ENCODE assay signal across 14 cellular contexts in the genomic region with DNA sequence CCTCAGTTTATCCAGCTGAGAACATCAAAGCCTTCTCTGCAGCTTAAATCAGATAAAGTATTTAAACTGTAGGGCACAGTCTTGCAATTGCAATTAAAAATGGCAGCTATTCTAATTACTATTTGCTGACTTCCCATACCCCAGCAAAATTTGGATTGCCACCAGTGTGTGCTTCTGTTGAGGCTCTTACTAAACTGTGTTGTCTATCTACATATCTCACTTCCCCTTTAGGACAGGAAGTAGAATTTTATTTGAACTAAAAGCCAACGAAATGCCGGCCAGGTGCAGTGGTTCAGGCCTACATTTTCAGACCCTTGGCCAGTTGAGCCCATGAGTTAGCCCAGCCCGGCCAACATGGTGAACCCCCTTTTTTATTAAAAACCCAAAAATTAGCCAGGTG. TPM values are rescaled to one million over a fixed set of nuclear protein-coding genes. Genes with fewer than 3 reads are reported as not detected.
DNase-seq lines count a peak whose midpoint lies in the region; ATAC-seq, FAIRE-seq and TF ChIP-seq lines count a peak whose summit lies in the region.
"Had no signal": no experiment of that assay in that cellular context is flagged by ENCODE, and none has a peak within 500 bp of the region (broad histone marks: within the 10 kb centered on the region; RNA-seq: fewer than 3 reads in every experiment).

No MANE protein-coding gene starts in this region.

- H3K9me3 ChIP-seq in CD8-positive, alpha-beta memory T cell (ENCODE audit: low read length): no peaks in the 10 kb centered on the region
- H3K9me3 ChIP-seq in HepG2 (ENCODE audit: low read length): no peaks in the 10 kb centered on the region

- no peak for TF ChIP-seq RAD21 in HepG2 (CRISPR knock-in tag; IDR thresholded peaks at IDR 0.05)

- peaks cover 4% of the 10 kb centered on the region for H3K27me3 ChIP-seq in CD8-positive, alpha-beta memory T cell (ENCODE audit: insufficient read depth, low read length, poor library complexity, severe bottlenecking)
- no peaks in the 10 kb centered on the region for H3K27me3 ChIP-seq in HepG2 (ENCODE audit: control insufficient read depth in 1 of 2, insufficient read depth in 2 of 2, low read length in 2 of 2)

- no peaks in the 10 kb centered on the region for H3K36me3 ChIP-seq in CD8-positive, alpha-beta memory T cell (ENCODE audit: insufficient read depth, low read length)
- H3K36me3 ChIP-seq in HepG2 (replicated peaks in 1 of 2; ENCODE audit: control insufficient read depth in 1 of 2, insufficient read depth in 2 of 2, low read length in 2 of 2): no peaks in the 10 kb centered on the region

- intact Hi-C loops in HepG2 (cut with micrococcal nuclease; ENCODE audit: unreplicated experiment): no loop called here

- no peak overlapping the region for H3K9ac ChIP-seq in HepG2 (ENCODE audit: insufficient read depth, low read depth, low read length)

- peaks cover 6 to 13% of the 10 kb centered on the region in 2 donors for H3K27me3 Mint-ChIP-seq in CD8-positive, alpha-beta memory T cell

- H3K4me1 ChIP-seq in CD8-positive, alpha-beta memory T cell (ENCODE audit: insufficient read depth, low read length): no peaks in the 10 kb centered on the region
- H3K4me1 ChIP-seq in HepG2 (ENCODE audit: insufficient read depth, low read length): peaks cover 73% of the 10 kb centered on the region

- CTCF ChIA-PET in CD8-positive, alpha-beta memory T cell (lab: Charles Lee): no interaction called here
- CTCF ChIA-PET in HepG2 (lab: Yijun Ruan, JAX; ENCODE audit: low intra/inter-chr PET ratio, low total read pairs): no interaction called here

- no TSS peak for BruUV-seq in HepG2 (replicated peaks; lab: Mats Ljungman, UMichigan)

- H3K4me3 ChIP-seq in CD8-positive, alpha-beta memory T cell (ENCODE audit: low read length): no peak overlapping the region
- no peak overlapping the region for H3K4me3 ChIP-seq in HepG2 (replicated peaks in 1 of 3; ENCODE audit: insufficient read depth in 1 of 3, low read depth in 2 of 3, low read length in 3 of 3)
- H3K4me3 ChIP-seq: skin epidermis had no signal

- peaks cover 0 to 3% (median 0%) of the 10 kb centered on the region in 3 donors for H3K36me3 Mint-ChIP-seq in CD8-positive, alpha-beta memory T cell

- FAIRE-seq in HepG2 (lab: Jason Lieb, UNC): no peak
- FAIRE-seq: colon had no signal

- POLR2A ChIA-PET in CD8-positive, alpha-beta memory T cell (lab: Charles Lee): no interaction called here
- POLR2A ChIA-PET in HepG2 (lab: Yijun Ruan, JAX): interaction anchor here (1.1 kb wide), 1 partner anchor 7 kb away, joined by 3 read pairs; no protein-coding TSS in a partner anchor

- H2AFZ ChIP-seq in HepG2 (ENCODE audit: low read length): no peak overlapping the region

- peak; percentile 65 for DNase-seq in GM13977 (ENCODE audit: low spot score)
- peak; percentile 55 for DNase-seq in NOMO-1 treated with DMSO at 0.1 percent for 48 hours (lab: John Stamatoyannopoulos, UW; ENCODE audit: unreplicated experiment)
- DNase-seq in NCI-H2196 treated with DMSO at 0.1 percent for 48 hours (lab: John Stamatoyannopoulos, UW; ENCODE audit: unreplicated experiment): no peak
- DNase-seq in activated CD4-positive, alpha-beta T cell treated with anti-CD3 and anti-CD28 coated beads, Interleukin-2, amount 50 U/mL, for 48 hours: no peak
- no peak for DNase-seq in CD8-positive, alpha-beta memory T cell
- DNase-seq in HepG2 (ENCODE audit: low spot score): no peak
- DNase-seq: NCI-H2029 treated with DMSO at 0.1 percent for 48 hours had no signal

- H3K79me2 ChIP-seq in HepG2 (ENCODE audit: insufficient read depth, low read length): peaks cover 2% of the 10 kb centered on the region

- no peak overlapping the region for H3K27ac ChIP-seq in CD8-positive, alpha-beta memory T cell (ENCODE audit: low read depth, low read length)
- H3K27ac ChIP-seq in HepG2 (ENCODE audit: extremely low read length, insufficient read depth, low read length): no peak overlapping the region
- H3K27ac ChIP-seq: skin epidermis had no signal

- TF ChIP-seq POLR2A in HepG2 (IDR thresholded peaks at IDR 0.05; ENCODE audit: insufficient read depth in 1 of 2, low read depth in 2 of 2, low read length in 2 of 2): no peak

- WGBS in HepG2 (ENCODE audit: low lambda C conversion rate): 93% methylated on average over 3 of the region's 3 CpGs

- peak; percentile 95 for ATAC-seq in GM19468 (IDR thresholded peaks at IDR 0.05; ENCODE audit: extremely low read depth, unreplicated experiment)
- ATAC-seq in HG03045 (IDR thresholded peaks at IDR 0.05; ENCODE audit: unreplicated experiment): peak; percentile 92
- ATAC-seq in HepG2: no peak
- ATAC-seq: SK-N-SH treated with all-trans-retinoic acid at 6 μM for 48 hours had no signal

- no peaks in the 10 kb centered on the region for H3K9me3 Mint-ChIP-seq in CD8-positive, alpha-beta memory T cell
- H3K9me3 Mint-ChIP-seq: stimulated activated naive CD8-positive, alpha-beta T cell treated with anti-CD3 and anti-CD28 coated beads, Interleukin-15, Interleukin-2, amounts not matched to agents 100 ng/mL and 50 ng/mL, for 24 hours had no signal

- in situ Hi-C loops in GM13977 (cut with MboI; ENCODE audit: low pct_unique_long_range_greater_than_20kb, low sequenced_read_pairs, unreplicated experiment) (no loop called here), HepG2 (cut with HindIII; ENCODE audit: extremely low pct_ligation_motif_present, low pct_unique_long_range_greater_than_20kb) (no loop called here)

- no peaks in the 10 kb centered on the region for H4K20me1 ChIP-seq in HepG2 (ENCODE audit: insufficient read depth, low read length)

- no peak for TF ChIP-seq EP300 in HepG2 (IDR thresholded peaks at IDR 0.05; ENCODE audit: low read depth in 2 of 2, low read length in 2 of 2)
- no peak for TF ChIP-seq EP300 in HepG2 (CRISPR knock-in tag; IDR thresholded peaks at IDR 0.05; ENCODE audit: borderline replicate concordance)

- no peak overlapping the region for H3K4me3 Mint-ChIP-seq in CD8-positive, alpha-beta memory T cell
- H3K4me3 Mint-ChIP-seq: stimulated activated naive CD8-positive, alpha-beta T cell treated with anti-CD3 and anti-CD28 coated beads, Interleukin-15, Interleukin-2, amounts not matched to agents 100 ng/mL and 50 ng/mL, for 24 hours had no signal

- H3K4me2 ChIP-seq in HepG2 (ENCODE audit: low read depth, low read length): no peak overlapping the region

- TF ChIP-seq CTCF in GM13977 (IDR thresholded peaks at IDR 0.05; ENCODE audit: extremely low read depth, insufficient read depth, missing control alignments): no peak
- TF ChIP-seq CTCF in HepG2 (CRISPR knock-in tag; IDR thresholded peaks at IDR 0.05): no peak

- no peak overlapping the region for H3K27ac Mint-ChIP-seq in CD8-positive, alpha-beta memory T cell
- H3K27ac Mint-ChIP-seq: stimulated activated naive CD8-positive, alpha-beta T cell treated with anti-CD3 and anti-CD28 coated beads, Interleukin-15, Interleukin-2, amounts not matched to agents 100 ng/mL and 50 ng/mL, for 24 hours had no signal

- H3K4me1 Mint-ChIP-seq in CD8-positive, alpha-beta memory T cell: no peaks in the 10 kb centered on the region

RNA-seq across cellular contexts. Expression of gene SAA4, which starts 7.1 kb away (rescaled TPM):
- total RNA-seq in CD8-positive, alpha-beta memory T cell: not detected
- not detected for polyA plus RNA-seq in CD8-positive, alpha-beta memory T cell
- total RNA-seq in HepG2 (2016; rRNA removed; fragmentation: Illumina TruSeq; extraction: Trizol): 147 and 253 TPM in 2 replicates
- 90.0 and 107 TPM in 2 replicates for total RNA-seq in HepG2 (2016; cell fraction: cytosol; rRNA removed; fragmentation: Illumina TruSeq; extraction: Trizol; ENCODE audit: low read depth)
- total RNA-seq in HepG2 (2016; cell fraction: insoluble cytoplasmic fraction; rRNA removed; fragmentation: Illumina TruSeq; extraction: Trizol): 157 and 250 TPM in 2 replicates
- 62.1 and 69.9 TPM in 2 replicates for total RNA-seq in HepG2 (2016; cell fraction: membrane; rRNA removed; fragmentation: Illumina TruSeq; extraction: Trizol)
- total RNA-seq in HepG2 (2016; cell fraction: nucleus; rRNA removed; fragmentation: Illumina TruSeq; extraction: Trizol): 167 and 186 TPM in 2 replicates
- 53.4 and 94.1 TPM in 2 replicates for polyA plus RNA-seq in HepG2 (2011; rRNA removed)
- 41.7 and 98.6 TPM in 2 replicates for polyA plus RNA-seq in HepG2 (2011; cell fraction: cytosol; rRNA removed)
- 8.8 and 21.7 TPM in 2 replicates for polyA plus RNA-seq in HepG2 (2011; cell fraction: nucleus; rRNA removed)
- polyA plus RNA-seq in HepG2 (2012): 41.7 and 58.1 TPM in 2 replicates
- polyA plus RNA-seq in HepG2 (2016; cell fraction: cytosol; fragmentation: Illumina TruSeq; extraction: Trizol; ENCODE audit: low read depth): 82.2 and 104 TPM in 2 replicates
- polyA plus RNA-seq in HepG2 (2016; cell fraction: insoluble cytoplasmic fraction; fragmentation: Illumina TruSeq; extraction: Trizol; ENCODE audit: low read depth): 137 and 146 TPM in 2 replicates
- 47.4 and 60.5 TPM in 2 replicates for polyA plus RNA-seq in HepG2 (2016; cell fraction: membrane; fragmentation: Illumina TruSeq; extraction: Trizol; ENCODE audit: low read depth)
- polyA plus RNA-seq in HepG2 (2016; cell fraction: nucleus; fragmentation: Illumina TruSeq; extraction: Trizol; ENCODE audit: insufficient read depth, low read depth): 257 and 294 TPM in 2 replicates
- 6.0 TPM in 1 of 2 replicates, not detected in the other for polyA minus RNA-seq in HepG2 (2011; rRNA and poly(A)+ RNA removed; ENCODE audit: low replicate concordance)
- polyA minus RNA-seq in HepG2 (2011; cell fraction: cytosol; rRNA and poly(A)+ RNA removed): 5.3 and 14.1 TPM in 2 replicates
- 6.8 and 11.6 TPM in 2 replicates for polyA minus RNA-seq in HepG2 (2011; cell fraction: nucleus; rRNA and poly(A)+ RNA removed)
- total RNA-seq: H4 had no signal

RNA-seq across cellular contexts. Expression of gene SAA2, which starts 19.0 kb away (rescaled TPM):
- total RNA-seq in CD8-positive, alpha-beta memory T cell: not detected
- not detected for polyA plus RNA-seq in CD8-positive, alpha-beta memory T cell
- total RNA-seq in HepG2 (2016; rRNA removed; fragmentation: Illumina TruSeq; extraction: Trizol): 0.27 TPM in 1 of 2 replicates, not detected in the other
- not detected in 2 replicates for total RNA-seq in HepG2 (2016; cell fraction: cytosol; rRNA removed; fragmentation: Illumina TruSeq; extraction: Trizol; ENCODE audit: low read depth)
- total RNA-seq in HepG2 (2016; cell fraction: insoluble cytoplasmic fraction; rRNA removed; fragmentation: Illumina TruSeq; extraction: Trizol): 0.17 TPM in 1 of 2 replicates, not detected in the other
- total RNA-seq in HepG2 (2016; cell fraction: membrane; rRNA removed; fragmentation: Illumina TruSeq; extraction: Trizol): not detected in 2 replicates
- total RNA-seq in HepG2 (2016; cell fraction: nucleus; rRNA removed; fragmentation: Illumina TruSeq; extraction: Trizol): not detected in 2 replicates
- polyA plus RNA-seq in HepG2 (2011; rRNA removed): 0.12 TPM in 1 of 2 replicates, not detected in the other
- 0.19 TPM in 1 of 2 replicates, not detected in the other for polyA plus RNA-seq in HepG2 (2011; cell fraction: cytosol; rRNA removed)
- 0.14 TPM in 1 of 2 replicates, not detected in the other for polyA plus RNA-seq in HepG2 (2011; cell fraction: nucleus; rRNA removed)
- not detected in 2 replicates for polyA plus RNA-seq in HepG2 (2012)
- not detected in 2 replicates for polyA plus RNA-seq in HepG2 (2016; cell fraction: cytosol; fragmentation: Illumina TruSeq; extraction: Trizol; ENCODE audit: low read depth)
- not detected in 2 replicates for polyA plus RNA-seq in HepG2 (2016; cell fraction: insoluble cytoplasmic fraction; fragmentation: Illumina TruSeq; extraction: Trizol; ENCODE audit: low read depth)
- not detected in 2 replicates for polyA plus RNA-seq in HepG2 (2016; cell fraction: membrane; fragmentation: Illumina TruSeq; extraction: Trizol; ENCODE audit: low read depth)
- not detected in 2 replicates for polyA plus RNA-seq in HepG2 (2016; cell fraction: nucleus; fragmentation: Illumina TruSeq; extraction: Trizol; ENCODE audit: insufficient read depth, low read depth)
- polyA minus RNA-seq in HepG2 (2011; rRNA and poly(A)+ RNA removed; ENCODE audit: low replicate concordance): not detected in 2 replicates
- not detected in 2 replicates for polyA minus RNA-seq in HepG2 (2011; cell fraction: cytosol; rRNA and poly(A)+ RNA removed)
- polyA minus RNA-seq in HepG2 (2011; cell fraction: nucleus; rRNA and poly(A)+ RNA removed): 0.50 TPM in 1 of 2 replicates, not detected in the other
- total RNA-seq: H4 had no signal

RNA-seq across cellular contexts. Expression of gene SAA1, which starts 36.6 kb away (rescaled TPM):
- total RNA-seq in CD8-positive, alpha-beta memory T cell: not detected
- polyA plus RNA-seq in CD8-positive, alpha-beta memory T cell: not detected
- not detected in 2 replicates for total RNA-seq in HepG2 (2016; rRNA removed; fragmentation: Illumina TruSeq; extraction: Trizol)
- not detected in 2 replicates for total RNA-seq in HepG2 (2016; cell fraction: cytosol; rRNA removed; fragmentation: Illumina TruSeq; extraction: Trizol; ENCODE audit: low read depth)
- total RNA-seq in HepG2 (2016; cell fraction: insoluble cytoplasmic fraction; rRNA removed; fragmentation: Illumina TruSeq; extraction: Trizol): not detected in 2 replicates
- not detected in 2 replicates for total RNA-seq in HepG2 (2016; cell fraction: membrane; rRNA removed; fragmentation: Illumina TruSeq; extraction: Trizol)
- total RNA-seq in HepG2 (2016; cell fraction: nucleus; rRNA removed; fragmentation: Illumina TruSeq; extraction: Trizol): not detected in 2 replicates
- polyA plus RNA-seq in HepG2 (2011; rRNA removed): not detected in 2 replicates
- not detected in 2 replicates for polyA plus RNA-seq in HepG2 (2011; cell fraction: cytosol; rRNA removed)
- not detected in 2 replicates for polyA plus RNA-seq in HepG2 (2011; cell fraction: nucleus; rRNA removed)
- polyA plus RNA-seq in HepG2 (2012): not detected in 2 replicates
- not detected in 2 replicates for polyA plus RNA-seq in HepG2 (2016; cell fraction: cytosol; fragmentation: Illumina TruSeq; extraction: Trizol; ENCODE audit: low read depth)
- polyA plus RNA-seq in HepG2 (2016; cell fraction: insoluble cytoplasmic fraction; fragmentation: Illumina TruSeq; extraction: Trizol; ENCODE audit: low read depth): not detected in 2 replicates
- not detected in 2 replicates for polyA plus RNA-seq in HepG2 (2016; cell fraction: membrane; fragmentation: Illumina TruSeq; extraction: Trizol; ENCODE audit: low read depth)
- not detected in 2 replicates for polyA plus RNA-seq in HepG2 (2016; cell fraction: nucleus; fragmentation: Illumina TruSeq; extraction: Trizol; ENCODE audit: insufficient read depth, low read depth)
- not detected in 2 replicates for polyA minus RNA-seq in HepG2 (2011; rRNA and poly(A)+ RNA removed; ENCODE audit: low replicate concordance)
- polyA minus RNA-seq in HepG2 (2011; cell fraction: cytosol; rRNA and poly(A)+ RNA removed): not detected in 2 replicates
- polyA minus RNA-seq in HepG2 (2011; cell fraction: nucleus; rRNA and poly(A)+ RNA removed): not detected in 2 replicates
- total RNA-seq: H4 had no signal

RNA-seq across cellular contexts. Expression of gene MRGPRX4, which starts 56.9 kb away (rescaled TPM):
- not detected for total RNA-seq in CD8-positive, alpha-beta memory T cell
- polyA plus RNA-seq in CD8-positive, alpha-beta memory T cell: not detected
- 0.18 and 0.36 TPM in 2 replicates for total RNA-seq in HepG2 (2016; rRNA removed; fragmentation: Illumina TruSeq; extraction: Trizol)
- total RNA-seq in HepG2 (2016; cell fraction: cytosol; rRNA removed; fragmentation: Illumina TruSeq; extraction: Trizol; ENCODE audit: low read depth): not detected in 2 replicates
- total RNA-seq in HepG2 (2016; cell fraction: insoluble cytoplasmic fraction; rRNA removed; fragmentation: Illumina TruSeq; extraction: Trizol): 0.09 TPM in 1 of 2 replicates, not detected in the other
- total RNA-seq in HepG2 (2016; cell fraction: membrane; rRNA removed; fragmentation: Illumina TruSeq; extraction: Trizol): not detected in 2 replicates
- not detected in 2 replicates for total RNA-seq in HepG2 (2016; cell fraction: nucleus; rRNA removed; fragmentation: Illumina TruSeq; extraction: Trizol)
- polyA plus RNA-seq in HepG2 (2011; rRNA removed): 0.12 and 0.18 TPM in 2 replicates
- 0.19 and 0.24 TPM in 2 replicates for polyA plus RNA-seq in HepG2 (2011; cell fraction: cytosol; rRNA removed)
- 0.09 and 0.11 TPM in 2 replicates for polyA plus RNA-seq in HepG2 (2011; cell fraction: nucleus; rRNA removed)
- not detected in 2 replicates for polyA plus RNA-seq in HepG2 (2012)
- 0.07 TPM in 1 of 2 replicates, not detected in the other for polyA plus RNA-seq in HepG2 (2016; cell fraction: cytosol; fragmentation: Illumina TruSeq; extraction: Trizol; ENCODE audit: low read depth)
- polyA plus RNA-seq in HepG2 (2016; cell fraction: insoluble cytoplasmic fraction; fragmentation: Illumina TruSeq; extraction: Trizol; ENCODE audit: low read depth): 0.16 TPM in 1 of 2 replicates, not detected in the other
- polyA plus RNA-seq in HepG2 (2016; cell fraction: membrane; fragmentation: Illumina TruSeq; extraction: Trizol; ENCODE audit: low read depth): 0.17 TPM in 1 of 2 replicates, not detected in the other
- polyA plus RNA-seq in HepG2 (2016; cell fraction: nucleus; fragmentation: Illumina TruSeq; extraction: Trizol; ENCODE audit: insufficient read depth, low read depth): not detected in 2 replicates
- polyA minus RNA-seq in HepG2 (2011; rRNA and poly(A)+ RNA removed; ENCODE audit: low replicate concordance): 0.22 TPM in 1 of 2 replicates, not detected in the other
- polyA minus RNA-seq in HepG2 (2011; cell fraction: cytosol; rRNA and poly(A)+ RNA removed): not detected in 2 replicates
- 0.50 TPM in 1 of 2 replicates, not detected in the other for polyA minus RNA-seq in HepG2 (2011; cell fraction: nucleus; rRNA and poly(A)+ RNA removed)
- total RNA-seq: H4 had no signal

Comparison
In these comparisons a context has a peak if more than half of its experiments do, and no peak if none do; other contexts are left out.
1. DNase-seq: peak in GM13977 (single experiment) and NOMO-1 treated with DMSO at 0.1 percent for 48 hours (single experiment); none in NCI-H2196 treated with DMSO at 0.1 percent for 48 hours (single experiment), activated CD4-positive, alpha-beta T cell treated with anti-CD3 and anti-CD28 coated beads, Interleukin-2, amount 50 U/mL, for 48 hours (0 of 2), CD8-positive, alpha-beta memory T cell (0 of 5) and HepG2 (single experiment).
2. RNA of gene SAA4, which starts 7.1 kb away (total RNA-seq): 62.1 to 253 TPM in HepG2; not detected in CD8-positive, alpha-beta memory T cell; every median in the first group is over 10 times any median in the second.